In genomic region chr17:67216544-67217320, GRCh38 we compare ENCODE assay signal across 23 cellular contexts. TPM values are rescaled to one million over a fixed set of nuclear protein-coding genes. Genes with fewer than 3 reads are reported as not detected.
A peak's percentile ranks its signal among the peaks of the same experiment; 100 is the strongest.
DNase-seq lines count a peak whose midpoint lies in the region; ATAC-seq, FAIRE-seq and TF ChIP-seq lines count a peak whose summit lies in the region.
"Had no signal": no experiment of that assay in that cellular context is flagged by ENCODE, and none has a peak within 500 bp of the region (broad histone marks: within the 10 kb centered on the region; RNA-seq: fewer than 3 reads in every experiment).

No MANE protein-coding gene starts in this region.

- no peaks in the 10 kb centered on the region for H3K9me3 ChIP-seq in A549
- H3K9me3 ChIP-seq: BE2C, SJSA1 had no signal

- ATAC-seq in A549: no peak
- no peak for ATAC-seq in GM18861 (IDR thresholded peaks at IDR 0.05; ENCODE audit: unreplicated experiment)
- ATAC-seq in WTC11: no peak

- H3K4me2 ChIP-seq in A549 (no peak overlapping the region), mesendoderm (ENCODE audit: low read length) (no peak overlapping the region)

- no peak for FAIRE-seq in A549 (lab: Jason Lieb, UNC)
- FAIRE-seq: A204.1, D721Med, RCC 7860 had no signal

- H3K4me1 ChIP-seq in A549: peaks cover 34% of the 10 kb centered on the region
- H3K4me1 ChIP-seq in mesendoderm (ENCODE audit: control insufficient read depth, low read depth, low read length): no peaks in the 10 kb centered on the region

- no peak overlapping the region for H3K23ac ChIP-seq in mesendoderm (ENCODE audit: low read length)

- H2BK5ac ChIP-seq in mesendoderm (ENCODE audit: low read length): no peak overlapping the region

- H3K27me3 ChIP-seq in mesendoderm (ENCODE audit: insufficient read depth, low read length, poor library complexity): no peaks in the 10 kb centered on the region
- H3K27me3 ChIP-seq: BE2C, SJSA1 had no signal

- no peak overlapping the region for H3K4ac ChIP-seq in mesendoderm (ENCODE audit: low read depth, low read length)

- BruUV-seq in MCF 10A (replicated peaks; lab: Mats Ljungman, UMichigan): no TSS peak

- POLR2A ChIA-PET in A549 (lab: Yijun Ruan, JAX): no interaction called here
- POLR2A ChIA-PET in MCF 10A (lab: Yijun Ruan, JAX): interaction anchor here (1.1 kb wide), 1 partner anchor 13 kb away, joined by 3 read pairs; no protein-coding TSS in a partner anchor
- POLR2A ChIA-PET in WTC11 (lab: Charles Lee): no interaction called here

- H3K56ac ChIP-seq in mesendoderm (ENCODE audit: low read length): peak overlapping the region; percentile 3

- no peak overlapping the region for H4K5ac ChIP-seq in mesendoderm (ENCODE audit: low read length)

- TF ChIP-seq CTCF in A549 (IDR thresholded peaks at IDR 0.05) (no peak), VCaP (conservative IDR thresholded peaks at IDR 0.05) (no peak), fibroblast of pulmonary artery (IDR thresholded peaks at IDR 0.05; ENCODE audit: low read length, missing control alignments) (no peak), MCF 10A (IDR thresholded peaks at IDR 0.05; ENCODE audit: unreplicated experiment) (no peak), WTC11 (IDR thresholded peaks at IDR 0.05) (no peak)

- H3K18ac ChIP-seq in mesendoderm (ENCODE audit: low read length): no peak overlapping the region

- TF ChIP-seq EP300 in A549 (IDR thresholded peaks at IDR 0.05): no peak

- H2BK120ac ChIP-seq in mesendoderm (ENCODE audit: low read depth, low read length): no peak overlapping the region

- no peak for TF ChIP-seq POLR2A in A549 (IDR thresholded peaks at IDR 0.05; ENCODE audit: low read length)

- no peak overlapping the region for H2AK5ac ChIP-seq in mesendoderm (ENCODE audit: low read length)

- 93% methylated on average over 10 of the region's 10 CpGs for WGBS in A549 (ENCODE audit: missing lambda C conversion rate)
- WGBS in mesendoderm (ENCODE audit: extremely low coverage, insufficient coverage, low lambda C conversion rate): no CpG with 5 or more reads among the region's 10 CpGs

- H3K27me3 Mint-ChIP-seq in MCF 10A (ENCODE audit: insufficient read depth, unreplicated experiment) (no peaks in the 10 kb centered on the region), WTC11 (ENCODE audit: low read depth) (no peaks in the 10 kb centered on the region)

- no peaks in the 10 kb centered on the region for H3K9me3 Mint-ChIP-seq in MCF 10A (ENCODE audit: unreplicated experiment)
- H3K9me3 Mint-ChIP-seq in WTC11: no peaks in the 10 kb centered on the region
- H3K9me3 Mint-ChIP-seq: H9 had no signal

- intact Hi-C loops in MCF 10A (cut with micrococcal nuclease): no loop called here

- TF ChIP-seq RAD21 in A549 (conservative IDR thresholded peaks at IDR 0.05 in 1 of 2, IDR thresholded peaks at IDR 0.05 in 1 of 2): no peak

- H3K27ac Mint-ChIP-seq in MCF 10A (ENCODE audit: low read depth, unreplicated experiment) (no peak overlapping the region), WTC11 (no peak overlapping the region)
- H3K27ac Mint-ChIP-seq: H9 had no signal

- peaks cover 11% of the 10 kb centered on the region for H3K36me3 ChIP-seq in mesendoderm (ENCODE audit: control insufficient read depth, insufficient read depth, low read length)

- H3K79me1 ChIP-seq in mesendoderm (ENCODE audit: low read length): peaks cover 21% of the 10 kb centered on the region

- no peak overlapping the region for H3K27ac ChIP-seq in A549
- H3K27ac ChIP-seq in VCaP: peak overlapping the region; percentile 87
- H3K27ac ChIP-seq in mesendoderm (ENCODE audit: low read depth, low read length): no peak overlapping the region
- H3K27ac ChIP-seq: HL-60, SJSA1 had no signal

- no peak overlapping the region for H2BK15ac ChIP-seq in mesendoderm (replicated peaks; ENCODE audit: low read depth)

- no peak overlapping the region for H4K8ac ChIP-seq in mesendoderm (ENCODE audit: low read depth, low read length)

- no peak overlapping the region for H3K4me3 ChIP-seq in A549
- H3K4me3 ChIP-seq in fibroblast of pulmonary artery (replicated peaks; ENCODE audit: low read depth, low read length): no peak overlapping the region
- H3K4me3 ChIP-seq in mesendoderm (ENCODE audit: low read length): no peak overlapping the region
- H3K4me3 ChIP-seq: SJSA1 had no signal

- H3K4me1 Mint-ChIP-seq in MCF 10A (ENCODE audit: insufficient read depth, unreplicated experiment) (peaks cover 37% of the 10 kb centered on the region), WTC11 (peaks cover 7% of the 10 kb centered on the region)

- peaks cover 16% of the 10 kb centered on the region for H3K79me2 ChIP-seq in mesendoderm (ENCODE audit: control insufficient read depth, insufficient read depth, low read length)

- CTCF ChIA-PET in A549 (lab: Yijun Ruan, JAX): interaction anchor here (0.8 kb wide), 1 partner anchor 10 kb away, joined by 3 read pairs; no protein-coding TSS in a partner anchor
- CTCF ChIA-PET in MCF 10A (lab: Yijun Ruan, JAX): interaction anchor here (0.7 to 8.3 kb wide), 2 partner anchors 75 to 147 kb away, joined by 4 to 95 read pairs; no protein-coding TSS in a partner anchor
- CTCF ChIA-PET in WTC11 (lab: Charles Lee): no interaction called here

- H3K4me3 Mint-ChIP-seq in MCF 10A (ENCODE audit: unreplicated experiment) (no peak overlapping the region), WTC11 (no peak overlapping the region)
- H3K4me3 Mint-ChIP-seq: H9 had no signal

- H3K36me3 Mint-ChIP-seq in MCF 10A (ENCODE audit: insufficient read depth, unreplicated experiment): peaks cover 14% of the 10 kb centered on the region
- H3K36me3 Mint-ChIP-seq in WTC11: peaks cover 12% of the 10 kb centered on the region

- no peak overlapping the region for H3K9ac ChIP-seq in mesendoderm (ENCODE audit: low read length)

- DNase-seq in A549 (ENCODE audit: low read depth in 1 of 2, low spot score in 1 of 2) (no peak), fibroblast of pulmonary artery (ENCODE audit: low read depth) (peak; percentile 26), mesendoderm (no peak), MCF 10A (ENCODE audit: unreplicated experiment) (no peak), AG08395 (ENCODE audit: low spot score) (no peak), WTC11 (ENCODE audit: low spot score) (no peak)
- DNase-seq: BE2C, DMS53, EL, GF-D8, H9, Karpas-422, NCI-H1417 treated with DMSO at 0.1 percent for 48 hours, NCI-H187, NCI-H446, NCI-H526 had no signal

TF ChIP-seq in A549, 52 proteins besides CTCF, POLR2A, EP300 and RAD21:
- TF ChIP-seq EHMT2 (IDR thresholded peaks at IDR 0.05; ENCODE audit: low read depth): no peak
- TF ChIP-seq MAFK (IDR thresholded peaks at IDR 0.05; ENCODE audit: partially characterized antibody): peak; percentile 79
- no peak for TF ChIP-seq ZSCAN20 (CRISPR knock-in tag; IDR thresholded peaks at IDR 0.05)
- TF ChIP-seq MAX (IDR thresholded peaks at IDR 0.05): no peak
- TF ChIP-seq ESRRA (IDR thresholded peaks at IDR 0.05; ENCODE audit: borderline replicate concordance, low read length): no peak
- TF ChIP-seq PHF8 (IDR thresholded peaks at IDR 0.05; ENCODE audit: borderline replicate concordance, low read depth): no peak

TF ChIP-seq in WTC11, 78 proteins besides CTCF, POLR2A, EP300 and RAD21:
- TF ChIP-seq ZMAT4 (CRISPR knock-in tag; IDR thresholded peaks at IDR 0.05): no peak
- TF ChIP-seq ZNF396 (CRISPR knock-in tag; IDR thresholded peaks at IDR 0.05; ENCODE audit: borderline replicate concordance): no peak
- TF ChIP-seq TEAD1 (CRISPR knock-in tag; IDR thresholded peaks at IDR 0.05): no peak
- TF ChIP-seq ESRRA (CRISPR knock-in tag; IDR thresholded peaks at IDR 0.05; ENCODE audit: borderline replicate concordance): no peak
- TF ChIP-seq AR (CRISPR knock-in tag; IDR thresholded peaks at IDR 0.05): no peak
- no peak for TF ChIP-seq SMAD3 (CRISPR knock-in tag; IDR thresholded peaks at IDR 0.05; ENCODE audit: borderline replicate concordance)

RNA-seq across cellular contexts. Expression of gene HELZ, which starts 28.3 kb away (rescaled TPM):
- polyA plus RNA-seq in A549 (2011; rRNA removed) (17.8 and 18.3 TPM in 2 replicates), A549 (2017; fragmentation: RNase III; extraction: RNeasy Plus Mini Kit Qiagen cat#74134 plus additional on column Dnase treatment) (5.6 to 6.7 TPM (median 5.7 TPM) in 3 replicates)
- 2.5 and 3.1 TPM in 2 replicates for polyA plus RNA-seq in A549 (2012; cell fraction: cytosol; rRNA removed)
- 2.5 and 3.9 TPM in 2 replicates for polyA plus RNA-seq in A549 (2012; cell fraction: nucleus; rRNA removed)
- 24.8 and 32.2 TPM in 2 replicates for polyA minus RNA-seq in A549 (2011; rRNA and poly(A)+ RNA removed)
- polyA plus RNA-seq in mesendoderm (2013, experiment 1 of 2): 16.0 TPM
- 14.8 TPM for polyA plus RNA-seq in mesendoderm (2013, experiment 2 of 2)
- total RNA-seq in MCF 10A (2022) (56.7 and 71.7 TPM in 2 replicates), WTC11 (2021) (46.5 to 49.1 TPM (median 47.4 TPM) in 3 replicates)
